1 cellular context compared by ENCODE assay signal in the genomic region with DNA sequence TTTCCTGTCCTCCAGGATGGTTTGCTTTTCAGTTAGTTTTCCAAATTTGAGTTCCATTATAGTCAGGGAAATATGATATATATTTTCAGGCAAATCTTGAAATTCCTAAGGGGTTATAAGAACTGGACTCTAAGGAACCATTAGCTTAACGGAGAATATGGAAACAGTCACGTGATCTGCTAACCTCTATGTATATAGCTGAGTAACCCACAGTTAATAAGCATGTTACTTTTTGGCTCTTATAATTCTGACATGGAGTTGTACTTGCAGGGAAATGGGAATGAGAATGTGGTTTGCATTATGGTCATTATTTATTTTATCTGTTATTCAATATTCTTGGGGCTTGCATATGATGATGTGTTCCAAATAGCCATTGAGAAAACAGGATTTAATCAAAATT.
A peak's percentile ranks its signal among the peaks of the same experiment; 100 is the strongest.
TF ChIP-seq lines count a peak whose summit lies in the region.

No MANE protein-coding gene starts in this region.

TF ChIP-seq in GM12878, 131 proteins besides CTCF, POLR2A, EP300 and RAD21:
- TF ChIP-seq KDM1A (IDR thresholded peaks at IDR 0.05; ENCODE audit: borderline replicate concordance): no peak
- peak; percentile 30; the same call in 1 of the 2 replicates for TF ChIP-seq RAD51 (IDR thresholded peaks at IDR 0.05)
